8 cellular contexts compared by ENCODE assay signal in the genomic region with DNA sequence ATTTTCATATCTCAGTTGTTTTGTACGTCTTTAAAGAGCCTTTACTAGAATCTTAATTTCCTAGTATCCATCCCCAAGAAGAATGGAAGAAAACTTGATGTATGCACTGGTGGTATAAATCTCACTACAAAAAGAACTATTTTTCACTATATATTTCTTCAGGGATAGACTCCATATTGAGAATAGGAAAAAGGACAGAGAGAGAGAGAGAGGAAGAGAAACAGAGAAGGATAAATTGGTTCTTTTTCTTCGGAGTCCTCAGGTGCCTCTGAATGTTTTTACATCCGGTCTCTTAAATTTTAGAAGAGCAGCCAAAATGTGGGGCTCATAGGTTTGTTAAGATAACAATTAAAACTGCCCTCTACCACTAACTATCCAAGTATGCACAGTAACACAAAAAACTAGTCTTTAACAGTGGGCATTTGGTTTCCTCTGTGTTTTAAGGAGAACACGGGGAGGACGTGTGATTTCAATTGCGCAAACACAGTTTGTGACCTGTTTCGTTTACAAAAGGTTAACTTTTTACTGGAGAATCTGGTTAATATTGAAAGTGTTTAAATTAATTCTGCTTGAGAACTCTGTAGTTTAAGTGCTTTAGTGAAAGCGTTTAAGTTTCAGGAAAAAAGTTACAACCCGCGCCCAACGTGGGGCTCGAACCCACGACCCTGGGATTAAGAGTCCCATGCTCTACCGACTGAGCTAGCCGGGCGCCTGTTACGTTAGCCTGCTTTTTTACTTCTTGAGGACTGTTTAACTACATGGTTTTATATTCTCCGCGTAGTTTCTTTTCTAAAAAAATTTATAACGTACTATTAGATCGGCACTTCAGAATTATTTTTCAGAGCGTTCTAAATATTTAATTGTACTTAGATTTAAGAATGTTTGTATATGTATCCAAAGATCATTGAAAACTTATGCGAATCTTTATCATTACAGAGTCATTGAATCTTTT. TPM values are rescaled to one million over a fixed set of nuclear protein-coding genes. Genes with fewer than 3 reads are reported as not detected.
DNase-seq lines count a peak whose midpoint lies in the region; ATAC-seq, FAIRE-seq and TF ChIP-seq lines count a peak whose summit lies in the region.

No MANE protein-coding gene starts in this region.

- no peak overlapping the region for H3K27ac Mint-ChIP-seq in central memory CD8-positive, alpha-beta T cell (ENCODE audit: low read depth)

- H3K4me1 ChIP-seq in A673 (ENCODE audit: insufficient read depth, low read length, poor library complexity, severe bottlenecking) (no peaks in the 10 kb centered on the region), kidney (ENCODE audit: control insufficient read depth in 1 of 2, insufficient read depth in 1 of 2, low read depth in 1 of 2, low read length in 2 of 2) (peaks cover 0 to 6% of the 10 kb centered on the region in 2 donors)

- no peaks in the 10 kb centered on the region for H3K36me3 ChIP-seq in A673 (ENCODE audit: insufficient read depth, low read length, poor library complexity, severe bottlenecking)
- H3K36me3 ChIP-seq in kidney (ENCODE audit: control insufficient read depth in 1 of 2, insufficient read depth in 2 of 2, low read length in 2 of 2): no peaks in the 10 kb centered on the region

- FAIRE-seq in kidney (lab: Jason Lieb, UNC): peak; percentile 90

- H3K9me3 ChIP-seq in A673 (ENCODE audit: low read depth, low read length, poor library complexity, severe bottlenecking): no peaks in the 10 kb centered on the region
- no peaks in the 10 kb centered on the region for H3K9me3 ChIP-seq in kidney (ENCODE audit: control insufficient read depth in 1 of 2, low read length in 2 of 2)

- H3K27me3 ChIP-seq in A673 (replicated peaks; ENCODE audit: insufficient read depth, low read depth, low read length, poor library complexity): no peaks in the 10 kb centered on the region

- no TSS peak for BruUV-seq in A673 (replicated peaks; lab: Mats Ljungman, UMichigan)

- TF ChIP-seq CTCF in A673 (conservative IDR thresholded peaks at IDR 0.05; ENCODE audit: low read depth, low read length) (no peak), kidney (IDR thresholded peaks at IDR 0.05; ENCODE audit: borderline replicate concordance, extremely low read depth, insufficient read depth) (no peak)

- no peaks in the 10 kb centered on the region for H3K27me3 Mint-ChIP-seq in central memory CD8-positive, alpha-beta T cell

- intact Hi-C loops in A673 (cut with micrococcal nuclease; ENCODE audit: unreplicated experiment) (no loop called here), kidney (cut with DNase I) (no loop called here)

- H3K4me3 ChIP-seq in A673 (ENCODE audit: low read depth, low read length, poor library complexity, severe bottlenecking) (peak overlapping the region; percentile 59), kidney (ENCODE audit: low read length in 2 of 2) (peak overlapping the region; percentile 90 to 97)

- no peak overlapping the region for H3K27ac ChIP-seq in A673 (ENCODE audit: low read depth, low read length, poor library complexity, severe bottlenecking)
- peak overlapping the region; percentile 64 to 90 for H3K27ac ChIP-seq in kidney (ENCODE audit: low read depth in 2 of 2, low read length in 2 of 2)

- H3K4me1 Mint-ChIP-seq in central memory CD8-positive, alpha-beta T cell: peaks cover 13% of the 10 kb centered on the region

- H3K4me3 Mint-ChIP-seq in central memory CD8-positive, alpha-beta T cell: no peak overlapping the region

- H3K36me3 Mint-ChIP-seq in central memory CD8-positive, alpha-beta T cell (ENCODE audit: insufficient read depth): peaks cover 14% of the 10 kb centered on the region

- CTCF ChIA-PET in A673 (lab: Charles Lee): no interaction called here

- DNase-seq in A673 (ENCODE audit: low spot score) (peak; percentile 79), NCI-H2081 (lab: John Stamatoyannopoulos, UW) (peak; percentile 58 to 62), kidney (peak; percentile 82)
- peak; percentile 37 to 74 (median 68) for DNase-seq in activated CD4-positive, CD25-positive, alpha-beta regulatory T cell (lab: John Stamatoyannopoulos, UW)
- peak; percentile 75 to 83 for DNase-seq in central memory CD8-positive, alpha-beta T cell (ENCODE audit: low spot score in 2 of 2)
- DNase-seq in stimulated activated CD4-positive, alpha-beta T cell treated with anti-CD3 and anti-CD28 coated beads, Interleukin-15, amount 100 ng/mL, for 1 hour (ENCODE audit: low read depth in 1 of 2, low spot score in 1 of 2): peak; percentile 73 to 74

- POLR2A ChIA-PET in A673 (lab: Charles Lee; ENCODE audit: low non-redundant PET): no interaction called here

- peak overlapping the region; percentile 81 to 94 for H3K9ac ChIP-seq in kidney (ENCODE audit: low read length in 2 of 2)

- H3K9me3 Mint-ChIP-seq in central memory CD8-positive, alpha-beta T cell: no peaks in the 10 kb centered on the region

- peak; percentile 28 for ATAC-seq in GM21381 (IDR thresholded peaks at IDR 0.05; ENCODE audit: unreplicated experiment)
- peak; percentile 23 for ATAC-seq in central memory CD8-positive, alpha-beta T cell (replicated peaks; ENCODE audit: extremely low read depth, poor library complexity, severe bottlenecking)
- no peak for ATAC-seq in HG02981 (IDR thresholded peaks at IDR 0.05; ENCODE audit: unreplicated experiment)

RNA-seq across cellular contexts. Expression of gene PSMA3, which starts 5.1 kb away (rescaled TPM):
- total RNA-seq in A673 (2021) (355 and 375 TPM in 2 replicates), kidney (151 TPM)
- polyA plus RNA-seq in kidney (ENCODE audit: insufficient read depth, low read depth, low replicate concordance): 164 TPM

RNA-seq across cellular contexts. Expression of gene ACTR10, which starts 39.6 kb away (rescaled TPM):
- total RNA-seq in A673 (2021): 54.7 and 68.7 TPM in 2 replicates
- 68.1 TPM for total RNA-seq in kidney
- polyA plus RNA-seq in kidney (ENCODE audit: insufficient read depth, low read depth, low replicate concordance): 96.6 TPM

RNA-seq across cellular contexts. Expression of gene ARID4A, which starts 58.8 kb away (rescaled TPM):
- 24.1 and 24.9 TPM in 2 replicates for total RNA-seq in A673 (2021)
- 32.5 TPM for total RNA-seq in kidney
- polyA plus RNA-seq in kidney (ENCODE audit: insufficient read depth, low read depth, low replicate concordance): 3.9 TPM
